ENCODE assay signal across 10 cellular contexts in the genomic region with DNA sequence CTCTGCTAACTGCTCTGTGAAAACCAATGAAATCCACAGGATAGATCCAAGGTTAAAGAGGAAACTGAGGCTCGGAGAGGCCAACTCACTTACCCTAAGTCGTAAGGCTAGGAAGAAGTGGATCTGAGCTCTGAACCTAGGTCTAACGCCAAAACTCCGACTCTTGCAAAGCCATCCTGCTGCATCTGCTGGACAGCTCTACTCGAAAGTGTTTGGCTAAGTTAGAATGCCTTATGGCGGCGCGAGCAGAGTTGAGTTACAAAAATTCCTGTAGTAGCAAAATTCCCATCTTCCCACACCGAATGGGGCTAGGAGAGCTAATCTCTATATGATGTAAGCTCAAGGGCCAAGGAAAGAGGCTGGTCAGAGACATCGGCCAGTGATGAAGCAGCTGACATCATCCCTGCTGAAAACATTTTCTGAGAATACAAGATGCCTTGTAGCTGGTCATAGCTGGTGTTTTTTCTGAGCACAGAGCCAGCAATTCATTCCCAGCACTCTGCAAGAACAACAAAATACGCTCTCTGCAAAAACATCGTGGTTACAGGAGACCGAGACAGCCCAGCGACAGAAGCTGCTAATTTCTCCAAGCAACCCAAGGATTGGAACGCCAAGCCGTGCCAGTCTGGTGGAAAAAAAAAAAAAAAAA. TPM values are rescaled to one million over a fixed set of nuclear protein-coding genes. Genes with fewer than 3 reads are reported as not detected.
DNase-seq lines count a peak whose midpoint lies in the region; ATAC-seq and TF ChIP-seq lines count a peak whose summit lies in the region.
"Had no signal": no experiment of that assay in that cellular context is flagged by ENCODE, and none has a peak within 500 bp of the region (broad histone marks: within the 10 kb centered on the region; RNA-seq: fewer than 3 reads in every experiment).

No MANE protein-coding gene starts in this region.

- H3K79me2 ChIP-seq in Karpas-422 (ENCODE audit: low read length): peaks cover 58% of the 10 kb centered on the region

- no peaks in the 10 kb centered on the region for H3K27me3 Mint-ChIP-seq in central memory CD8-positive, alpha-beta T cell
- no peaks in the 10 kb centered on the region for H3K27me3 Mint-ChIP-seq in natural killer cell (ENCODE audit: low read depth in 2 of 2)
- H3K27me3 Mint-ChIP-seq: stimulated activated memory B cell treated with anti-CD40 and anti-IgM and Interleukin-4, amounts not matched to agents 10 μg/mL and 1 μg/mL and 100 μg/mL, for 72 hours had no signal

- ATAC-seq in central memory CD8-positive, alpha-beta T cell (replicated peaks; ENCODE audit: extremely low read depth, poor library complexity, severe bottlenecking): no peak
- ATAC-seq in natural killer cell: no peak
- ATAC-seq: stimulated activated memory B cell treated with anti-CD40 and anti-IgM and Interleukin-4, amounts not matched to agents 10 μg/mL and 1 μg/mL and 100 μg/mL, for 72 hours had no signal

- no peak for TF ChIP-seq CTCF in natural killer cell (IDR thresholded peaks at IDR 0.05)

- H3K36me3 ChIP-seq in BLaER1 (peaks cover 40% of the 10 kb centered on the region), Karpas-422 (ENCODE audit: insufficient read depth, low read length) (no peaks in the 10 kb centered on the region)

- peaks cover 38% of the 10 kb centered on the region for H3K4me1 Mint-ChIP-seq in central memory CD8-positive, alpha-beta T cell
- peaks cover 41 to 46% of the 10 kb centered on the region in 2 donors for H3K4me1 Mint-ChIP-seq in natural killer cell

- DNase-seq in Karpas-422 (no peak), natural killer cell (no peak), NCI-H2196 (lab: John Stamatoyannopoulos, UW; ENCODE audit: unreplicated experiment) (no peak), SIG-M5 (lab: John Stamatoyannopoulos, UW) (no peak), NCI-H146 treated with DMSO at 0.1 percent for 48 hours (lab: John Stamatoyannopoulos, UW; ENCODE audit: unreplicated experiment) (no peak)
- DNase-seq in central memory CD8-positive, alpha-beta T cell (ENCODE audit: low spot score in 2 of 2): no peak
- DNase-seq in NK-92 treated with Interleukin-12 subunit alpha and Interleukin-12 subunit beta, amount 100 ng/mL, for 24 hours (lab: John Stamatoyannopoulos, UW): no peak
- DNase-seq: NCI-H69 had no signal

- H3K36me3 Mint-ChIP-seq in central memory CD8-positive, alpha-beta T cell (ENCODE audit: insufficient read depth): peaks cover 30% of the 10 kb centered on the region
- H3K36me3 Mint-ChIP-seq in natural killer cell: no peaks in the 10 kb centered on the region

- H3K4me1 ChIP-seq in BLaER1 (peaks cover 25% of the 10 kb centered on the region), Karpas-422 (ENCODE audit: low read length) (peaks cover 25% of the 10 kb centered on the region)

- H3K9ac ChIP-seq in BLaER1 (0 out of 2 replicates have a peak overlapping the region, but pooled peaks have one; percentile 17), Karpas-422 (ENCODE audit: low read length) (peak overlapping the region; percentile 89)

- H3K27me3 ChIP-seq in BLaER1 (no peaks in the 10 kb centered on the region), Karpas-422 (ENCODE audit: low read length) (no peaks in the 10 kb centered on the region)

- H3K4me2 ChIP-seq in BLaER1: peak overlapping the region; percentile 99
- peak overlapping the region; percentile 75 for H3K4me2 ChIP-seq in Karpas-422 (ENCODE audit: low read depth, low read length, poor library complexity, severe bottlenecking)

- H3K4me3 ChIP-seq in BLaER1 (no peak overlapping the region), Karpas-422 (ENCODE audit: low read length) (peak overlapping the region; percentile 94)

- H2AFZ ChIP-seq in Karpas-422 (ENCODE audit: low read length): no peak overlapping the region

- H3K9me3 Mint-ChIP-seq in central memory CD8-positive, alpha-beta T cell: no peaks in the 10 kb centered on the region
- no peaks in the 10 kb centered on the region for H3K9me3 Mint-ChIP-seq in natural killer cell
- H3K9me3 Mint-ChIP-seq: stimulated activated memory B cell treated with anti-CD40 and anti-IgM and Interleukin-4, amounts not matched to agents 10 μg/mL and 1 μg/mL and 100 μg/mL, for 72 hours had no signal

- H3K27ac ChIP-seq in BLaER1 (no peak overlapping the region), Karpas-422 (ENCODE audit: low read length) (no peak overlapping the region)

- H3K9me3 ChIP-seq in BLaER1 (no peaks in the 10 kb centered on the region), Karpas-422 (ENCODE audit: low read length) (no peaks in the 10 kb centered on the region)

- H3K9me2 ChIP-seq in Karpas-422 (replicated peaks; ENCODE audit: insufficient read depth, low read length): no peaks in the 10 kb centered on the region

- peak overlapping the region; percentile 95 for H3K4me3 Mint-ChIP-seq in central memory CD8-positive, alpha-beta T cell
- H3K4me3 Mint-ChIP-seq in natural killer cell: peak overlapping the region; percentile 98

- peak overlapping the region; percentile 100 for H3K27ac Mint-ChIP-seq in central memory CD8-positive, alpha-beta T cell (ENCODE audit: low read depth)
- H3K27ac Mint-ChIP-seq in natural killer cell: peak overlapping the region; percentile 100

- H4K20me1 ChIP-seq in BLaER1: peaks cover 67% of the 10 kb centered on the region
- peaks cover 11% of the 10 kb centered on the region; the same call in 1 of the 2 replicates for H4K20me1 ChIP-seq in Karpas-422 (ENCODE audit: insufficient read depth, low read depth, low read length)

- intact Hi-C loops in natural killer cell (cut with micrococcal nuclease): no loop called here

RNA-seq across cellular contexts. Expression of gene SPATA2, which starts 1.8 kb away (rescaled TPM):
- total RNA-seq in Karpas-422 (2014; rRNA removed; shearing (Covaris generic); ENCODE audit: low replicate concordance): 3.1 and 3.5 TPM in 2 replicates
- 10 to 100 TPM; 16.4 to 25.8 (median 25.1) TPM for total RNA-seq in natural killer cell

RNA-seq across cellular contexts. Expression of gene RNF114, which starts 22.7 kb away (rescaled TPM):
- total RNA-seq in Karpas-422 (2014; rRNA removed; shearing (Covaris generic); ENCODE audit: low replicate concordance): 34.2 and 38.1 TPM in 2 replicates
- total RNA-seq in natural killer cell: 100 to 1,000 TPM in 2 of 3 donors, 10 to 100 TPM in 1; 92.3 to 108 (median 100) TPM
